In genomic region chr11:56905442-56905841, GRCh38 we compare ENCODE assay signal across 17 cellular contexts.
DNase-seq lines count a peak whose midpoint lies in the region; ATAC-seq, FAIRE-seq and TF ChIP-seq lines count a peak whose summit lies in the region.
"Had no signal": no experiment of that assay in that cellular context is flagged by ENCODE, and none has a peak within 500 bp of the region (broad histone marks: within the 10 kb centered on the region; RNA-seq: fewer than 3 reads in every experiment).

No MANE protein-coding gene starts in this region.

- no peak for TF ChIP-seq CTCF in A549 (IDR thresholded peaks at IDR 0.05)
- TF ChIP-seq CTCF in PC-3 (conservative IDR thresholded peaks at IDR 0.05; ENCODE audit: low read depth, low read length) = no peak
- TF ChIP-seq CTCF in esophagus muscularis mucosa (IDR thresholded peaks at IDR 0.05) = no peak
- TF ChIP-seq CTCF in smooth muscle cell (IDR thresholded peaks at IDR 0.05; ENCODE audit: borderline replicate concordance, insufficient read depth, poor library complexity, severe bottlenecking) = no peak

- ATAC-seq in A549 (no peak), PC-3 (no peak), HG02571 (IDR thresholded peaks at IDR 0.05; ENCODE audit: unreplicated experiment) (no peak)
- ATAC-seq: GM12878, HCT116 had no signal

- CTCF ChIA-PET in A549 (lab: Yijun Ruan, JAX) = interaction anchor here (1.1 to 6.6 kb wide), 3 partner anchors 56 to 344 kb away, joined by 3 to 26 read pairs (median 3); no protein-coding TSS in a partner anchor
- CTCF ChIA-PET in PC-3 (lab: Charles Lee) = no interaction called here

- no TSS peak for BruUV-seq in PC-3 (replicated peaks; lab: Mats Ljungman, UMichigan)

- peaks cover 42% of the 10 kb centered on the region for H3K4me1 ChIP-seq in A549
- H3K4me1 ChIP-seq in PC-3 (ENCODE audit: insufficient read depth, low read length) = peaks cover 39% of the 10 kb centered on the region
- H3K4me1 ChIP-seq in esophagus muscularis mucosa = no peaks in the 10 kb centered on the region
- peaks cover 2% of the 10 kb centered on the region for H3K4me1 ChIP-seq in smooth muscle cell (ENCODE audit: low read depth)

- H3K9ac ChIP-seq in PC-3 (ENCODE audit: low read length) (peak overlapping the region; percentile 12; the same call in 1 of the 2 replicates), smooth muscle cell (ENCODE audit: low read depth) (no peak overlapping the region)

- H3K4me2 ChIP-seq in A549 (peak overlapping the region; percentile 59; the same call in 1 of the 3 replicates), PC-3 (ENCODE audit: low read length) (peak overlapping the region; percentile 76), smooth muscle cell (no peak overlapping the region)

- intact Hi-C loops in PC-3 (cut with micrococcal nuclease) (no loop called here), esophagus muscularis mucosa (cut with DNase I) (no loop called here)

- H3K27ac ChIP-seq in A549 = peak overlapping the region; percentile 89 to 100
- H3K27ac ChIP-seq in PC-3 (ENCODE audit: low read length) = peak overlapping the region; percentile 92
- H3K27ac ChIP-seq in esophagus muscularis mucosa (replicated peaks in 1 of 4) = no peak overlapping the region
- H3K27ac ChIP-seq in smooth muscle cell (ENCODE audit: low read depth) = peak overlapping the region; percentile 17
- H3K27ac ChIP-seq: HL-60 had no signal

- no peak overlapping the region for H3K4me3 ChIP-seq in A549
- no peak overlapping the region for H3K4me3 ChIP-seq in PC-3 (ENCODE audit: low read length)
- no peak overlapping the region for H3K4me3 ChIP-seq in esophagus muscularis mucosa
- H3K4me3 ChIP-seq in smooth muscle cell = no peak overlapping the region
- H3K4me3 ChIP-seq: GM12878 had no signal

- DNase-seq in A549 (ENCODE audit: low read depth in 1 of 2, low spot score in 1 of 2) (no peak), PC-3 (peak; percentile 53), esophagus muscularis mucosa (ENCODE audit: extremely low spot score) (peak; percentile 57), smooth muscle cell (lab: John Stamatoyannopoulos, UW; ENCODE audit: unreplicated experiment) (no peak), AG20443 (ENCODE audit: low spot score) (no peak)
- DNase-seq in stimulated activated CD4-positive, alpha-beta T cell treated with anti-CD3 and anti-CD28 coated beads, Interleukin-4, amount 100 ng/mL, for 1 hour = no peak
- DNase-seq: 8988T; ACHN; C1 segment of cervical spinal cord; CD4-positive, alpha-beta T cell; DMS79 had no signal

- H2AFZ ChIP-seq in PC-3 (ENCODE audit: low read length) (peak overlapping the region; percentile 14), smooth muscle cell (ENCODE audit: low read depth) (no peak overlapping the region)

- POLR2A ChIA-PET in A549 (lab: Yijun Ruan, JAX) (interaction anchor here (1.0 kb wide), 1 partner anchor 19 kb away, joined by 4 read pairs; no protein-coding TSS in a partner anchor), PC-3 (lab: Charles Lee; ENCODE audit: unreplicated experiment) (no interaction called here)

- TF ChIP-seq EP300 in A549 (IDR thresholded peaks at IDR 0.05) (no peak), esophagus muscularis mucosa (IDR thresholded peaks at IDR 0.05) (no peak)

- H3K79me2 ChIP-seq in PC-3 (ENCODE audit: low read length) = no peaks in the 10 kb centered on the region
- no peaks in the 10 kb centered on the region for H3K79me2 ChIP-seq in smooth muscle cell (ENCODE audit: low read depth)

- no peaks in the 10 kb centered on the region for H4K20me1 ChIP-seq in PC-3 (ENCODE audit: low read length)
- no peaks in the 10 kb centered on the region for H4K20me1 ChIP-seq in smooth muscle cell (ENCODE audit: low read depth)

- peak; percentile 80 for FAIRE-seq in A549 (lab: Jason Lieb, UNC)
- FAIRE-seq: GM12878, GM18507, H54 had no signal

- peaks cover 55% of the 10 kb centered on the region for H3K9me3 ChIP-seq in A549
- H3K9me3 ChIP-seq in PC-3 (ENCODE audit: low read length) = no peaks in the 10 kb centered on the region
- H3K9me3 ChIP-seq in esophagus muscularis mucosa = no peaks in the 10 kb centered on the region
- H3K9me3 ChIP-seq in smooth muscle cell (replicated peaks; ENCODE audit: low read depth) = no peaks in the 10 kb centered on the region

- peaks cover 10% of the 10 kb centered on the region for H3F3A ChIP-seq in PC-3 (ENCODE audit: low read length, unreplicated experiment)
- no peaks in the 10 kb centered on the region for H3F3A ChIP-seq in smooth muscle cell (ENCODE audit: low read depth)

- no peaks in the 10 kb centered on the region for H3K36me3 ChIP-seq in PC-3 (ENCODE audit: low read depth, low read length)
- no peaks in the 10 kb centered on the region for H3K36me3 ChIP-seq in esophagus muscularis mucosa
- H3K36me3 ChIP-seq in smooth muscle cell (ENCODE audit: low read depth) = no peaks in the 10 kb centered on the region

- 89% methylated on average over 4 of the region's 4 CpGs for WGBS in A549 (ENCODE audit: missing lambda C conversion rate)
- 82% methylated on average over 4 of the region's 4 CpGs for WGBS in esophagus muscularis mucosa
- WGBS in smooth muscle cell (ENCODE audit: low lambda C conversion rate) = 73% methylated on average over 4 of the region's 4 CpGs

- TF ChIP-seq RAD21 in A549 (conservative IDR thresholded peaks at IDR 0.05 in 1 of 2, IDR thresholded peaks at IDR 0.05 in 1 of 2) = no peak

- H3K27me3 ChIP-seq in PC-3 (ENCODE audit: low read length) (no peaks in the 10 kb centered on the region; the same call in 1 of the 2 replicates), esophagus muscularis mucosa (no peaks in the 10 kb centered on the region), smooth muscle cell (ENCODE audit: low read depth) (no peaks in the 10 kb centered on the region)

- TF ChIP-seq POLR2A in A549 (IDR thresholded peaks at IDR 0.05; ENCODE audit: low read length) (no peak), esophagus muscularis mucosa (IDR thresholded peaks at IDR 0.05; ENCODE audit: low read depth) (no peak)

- no peaks in the 10 kb centered on the region for H3K9me2 ChIP-seq in PC-3 (replicated peaks; ENCODE audit: low read length)

TF ChIP-seq in A549, 52 proteins besides CTCF, POLR2A, EP300 and RAD21:
- TF ChIP-seq E2F6 (IDR thresholded peaks at IDR 0.05; ENCODE audit: borderline replicate concordance, low read depth) (no peak), HOXB5 (CRISPR knock-in tag; IDR thresholded peaks at IDR 0.05) (no peak), KDM5A (IDR thresholded peaks at IDR 0.05) (no peak), CHD4 (IDR thresholded peaks at IDR 0.05; ENCODE audit: borderline replicate concordance) (no peak), POLR2AphosphoS2 (conservative IDR thresholded peaks at IDR 0.05; ENCODE audit: low read length) (no peak), HOXB13 (CRISPR knock-in tag; IDR thresholded peaks at IDR 0.05; ENCODE audit: low read depth) (no peak), ZSCAN20 (CRISPR knock-in tag; IDR thresholded peaks at IDR 0.05) (no peak), HDAC2 (IDR thresholded peaks at IDR 0.05) (no peak)

Comparison
In these comparisons a context has a peak if more than half of its experiments do, and no peak if none do; other contexts are left out.
1. DNase-seq: peak in PC-3 (single experiment) and esophagus muscularis mucosa (single experiment); none in A549 (0 of 2), smooth muscle cell (single experiment), AG20443 (single experiment) and stimulated activated CD4-positive, alpha-beta T cell treated with anti-CD3 and anti-CD28 coated beads, Interleukin-4, amount 100 ng/mL, for 1 hour (single experiment).
2. H3K27ac ChIP-seq: peak in A549 (2 of 2), PC-3 (single experiment) and smooth muscle cell (single experiment); none in esophagus muscularis mucosa (0 of 4).